In the genomic region with DNA sequence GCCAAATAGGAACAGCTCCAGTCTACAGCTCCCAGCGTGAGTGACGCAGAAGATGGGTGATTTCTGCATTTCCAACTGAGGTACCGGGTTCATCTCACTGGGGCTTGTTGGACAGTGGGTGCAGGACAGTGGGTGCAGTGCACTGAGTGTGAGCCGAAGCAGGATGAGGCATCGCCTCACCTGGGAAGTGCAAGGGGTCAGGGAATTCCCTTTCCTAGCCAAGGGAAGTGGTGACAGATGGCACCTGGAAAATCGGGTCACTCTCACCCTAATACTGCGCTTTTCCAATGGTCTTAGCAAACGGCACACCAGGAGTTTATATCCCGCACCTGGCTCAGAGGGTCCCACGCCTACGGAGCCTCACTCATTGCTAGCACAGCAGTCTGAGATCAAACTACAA, we compare ENCODE assay signal across 4 cellular contexts. TPM values are rescaled to one million over a fixed set of nuclear protein-coding genes. Genes with fewer than 3 reads are reported as not detected.
"Had no signal": no experiment of that assay in that cellular context is flagged by ENCODE, and none has a peak within 500 bp of the region (broad histone marks: within the 10 kb centered on the region; RNA-seq: fewer than 3 reads in every experiment).

No MANE protein-coding gene starts in this region.

RNA-seq across cellular contexts. Expression of a gene that starts 56.7 kb away (rescaled TPM):
- total RNA-seq: HepG2, HT-29, HT1080, IMR-90 had no signal
- polyA plus RNA-seq: HepG2, IMR-90 had no signal
